In genomic region chr2:65227035-65227470, GRCh38 we compare ENCODE assay signal across 8 cellular contexts. TPM values are rescaled to one million over a fixed set of nuclear protein-coding genes. Genes with fewer than 3 reads are reported as not detected.
DNase-seq lines count a peak whose midpoint lies in the region; ATAC-seq and TF ChIP-seq lines count a peak whose summit lies in the region.

No MANE protein-coding gene starts in this region.

- H3K4me1 ChIP-seq in HUES48 (ENCODE audit: control insufficient read depth, insufficient read depth, low read length), result peaks cover 7% of the 10 kb centered on the region; the same call in 1 of the 2 replicates

- H3K36me3 ChIP-seq in HUES48 (ENCODE audit: control insufficient read depth, insufficient read depth, low read length), result no peaks in the 10 kb centered on the region

- peak overlapping the region; percentile 96 for H3K27ac Mint-ChIP-seq in activated T-helper 2 cell treated with anti-CD3 and anti-CD28 coated beads, Interferon-gamma antibody, Interleukin-2, Interleukin-4, amounts not matched to agents 10 μg/mL and 5 μg/mL and 100 μg/mL, durations not matched to agents 14 hours and 24 hours and 36 hours

- TF ChIP-seq CTCF in GM12865 (IDR thresholded peaks at IDR 0.05; ENCODE audit: insufficient read depth, low read depth, low read length, missing control alignments), result no peak
- no peak for TF ChIP-seq CTCF in retinal pigment epithelial cell (conservative IDR thresholded peaks at IDR 0.05; ENCODE audit: low read depth, low read length)

- peak overlapping the region; percentile 79 for H3K9ac ChIP-seq in HUES48 (ENCODE audit: low read depth, low read length)

- peaks cover 21% of the 10 kb centered on the region for H3K4me1 Mint-ChIP-seq in activated T-helper 2 cell treated with anti-CD3 and anti-CD28 coated beads, Interferon-gamma antibody, Interleukin-2, Interleukin-4, amounts not matched to agents 10 μg/mL and 5 μg/mL and 100 μg/mL, durations not matched to agents 14 hours and 24 hours and 36 hours (ENCODE audit: low read depth)

- H3K9me3 Mint-ChIP-seq in activated T-helper 2 cell treated with anti-CD3 and anti-CD28 coated beads, Interferon-gamma antibody, Interleukin-2, Interleukin-4, amounts not matched to agents 10 μg/mL and 5 μg/mL and 100 μg/mL, durations not matched to agents 14 hours and 24 hours and 36 hours, result no peaks in the 10 kb centered on the region

- ATAC-seq in GM21528 (IDR thresholded peaks at IDR 0.05; ENCODE audit: low FRiP score, unreplicated experiment) (peak; percentile 24), left cardiac atrium (peak; percentile 8 to 19)

- peak overlapping the region; percentile 70 for H3K27ac ChIP-seq in HUES48 (ENCODE audit: low read depth, low read length)

- no peaks in the 10 kb centered on the region for H3K27me3 ChIP-seq in HUES48 (ENCODE audit: control insufficient read depth, insufficient read depth, low read length)

- intact Hi-C loops in activated T-helper 2 cell treated with anti-CD3 and anti-CD28 coated beads, Interferon-gamma antibody, Interleukin-2, Interleukin-4, amounts not matched to agents 10 μg/mL and 5 μg/mL and 100 μg/mL, durations not matched to agents 14 hours and 24 hours and 36 hours (cut with micrococcal nuclease), result loop anchor here (1.0 to 10.0 kb wide), 8 partner anchors 74 to 1372 kb away; partner anchors contain the start of genes CEP68, PELI1, RAB1A and SLC1A4
- intact Hi-C loops in left cardiac atrium (cut with DNase I), result no loop called here

- H3K4me3 Mint-ChIP-seq in activated T-helper 2 cell treated with anti-CD3 and anti-CD28 coated beads, Interferon-gamma antibody, Interleukin-2, Interleukin-4, amounts not matched to agents 10 μg/mL and 5 μg/mL and 100 μg/mL, durations not matched to agents 14 hours and 24 hours and 36 hours (ENCODE audit: low read depth), result peak overlapping the region; percentile 97

- H3K4me3 ChIP-seq in GM12865 (ENCODE audit: low read depth, low read length) (peak overlapping the region; percentile 97), HUES48 (ENCODE audit: low read depth, low read length) (peak overlapping the region; percentile 98), retinal pigment epithelial cell (ENCODE audit: low read length) (peak overlapping the region; percentile 99)

- peak; percentile 53 for DNase-seq in GM12865 (ENCODE audit: low read depth)
- DNase-seq in activated T-helper 2 cell treated with anti-CD3 and anti-CD28 coated beads, Interferon-gamma antibody, Interleukin-2, Interleukin-4, amounts not matched to agents 10 μg/mL and 5 μg/mL and 100 μg/mL, durations not matched to agents 14 hours and 24 hours and 36 hours (ENCODE audit: low spot score), result no peak
- no peak for DNase-seq in left cardiac atrium
- peak; percentile 10 for DNase-seq in retinal pigment epithelial cell (ENCODE audit: low read depth)
- no peak for DNase-seq in OCI-M2 (lab: John Stamatoyannopoulos, UW; ENCODE audit: unreplicated experiment)
- DNase-seq in GM19240 (ENCODE audit: insufficient read length, low spot score), result no peak

- H3K36me3 Mint-ChIP-seq in activated T-helper 2 cell treated with anti-CD3 and anti-CD28 coated beads, Interferon-gamma antibody, Interleukin-2, Interleukin-4, amounts not matched to agents 10 μg/mL and 5 μg/mL and 100 μg/mL, durations not matched to agents 14 hours and 24 hours and 36 hours (ENCODE audit: low read depth), result peaks cover 25% of the 10 kb centered on the region

- no peaks in the 10 kb centered on the region for H3K27me3 Mint-ChIP-seq in activated T-helper 2 cell treated with anti-CD3 and anti-CD28 coated beads, Interferon-gamma antibody, Interleukin-2, Interleukin-4, amounts not matched to agents 10 μg/mL and 5 μg/mL and 100 μg/mL, durations not matched to agents 14 hours and 24 hours and 36 hours (ENCODE audit: low read depth)

- H3K9me3 ChIP-seq in HUES48 (ENCODE audit: control insufficient read depth, insufficient read depth, low read length), result no peaks in the 10 kb centered on the region

RNA-seq across cellular contexts. Expression of gene ACTR2, which starts 0.6 kb away (rescaled TPM):
- total RNA-seq in activated T-helper 2 cell treated with anti-CD3 and anti-CD28 coated beads, Interferon-gamma antibody, Interleukin-2, Interleukin-4, amounts not matched to agents 10 μg/mL and 5 μg/mL and 100 μg/mL, durations not matched to agents 14 hours and 24 hours and 36 hours, result 339 and 350 TPM in 2 replicates
- 100 to 1,000 TPM; 130 to 145 TPM for total RNA-seq in left cardiac atrium

Comparison
In these comparisons a context has a peak if more than half of its experiments do, and no peak if none do; other contexts are left out.
1. DNase-seq: peak in GM12865 (single experiment) and retinal pigment epithelial cell (single experiment); none in activated T-helper 2 cell treated with anti-CD3 and anti-CD28 coated beads, Interferon-gamma antibody, Interleukin-2, Interleukin-4, amounts not matched to agents 10 μg/mL and 5 μg/mL and 100 μg/mL, durations not matched to agents 14 hours and 24 hours and 36 hours (single experiment), left cardiac atrium (single experiment), OCI-M2 (single experiment) and GM19240 (single experiment).
2. Peak in every context shown above with its lines, with median percentiles within 50 percentile points of each other: H3K4me3 ChIP-seq.